ENCODE assay signal across 8 cellular contexts in the genomic region with DNA sequence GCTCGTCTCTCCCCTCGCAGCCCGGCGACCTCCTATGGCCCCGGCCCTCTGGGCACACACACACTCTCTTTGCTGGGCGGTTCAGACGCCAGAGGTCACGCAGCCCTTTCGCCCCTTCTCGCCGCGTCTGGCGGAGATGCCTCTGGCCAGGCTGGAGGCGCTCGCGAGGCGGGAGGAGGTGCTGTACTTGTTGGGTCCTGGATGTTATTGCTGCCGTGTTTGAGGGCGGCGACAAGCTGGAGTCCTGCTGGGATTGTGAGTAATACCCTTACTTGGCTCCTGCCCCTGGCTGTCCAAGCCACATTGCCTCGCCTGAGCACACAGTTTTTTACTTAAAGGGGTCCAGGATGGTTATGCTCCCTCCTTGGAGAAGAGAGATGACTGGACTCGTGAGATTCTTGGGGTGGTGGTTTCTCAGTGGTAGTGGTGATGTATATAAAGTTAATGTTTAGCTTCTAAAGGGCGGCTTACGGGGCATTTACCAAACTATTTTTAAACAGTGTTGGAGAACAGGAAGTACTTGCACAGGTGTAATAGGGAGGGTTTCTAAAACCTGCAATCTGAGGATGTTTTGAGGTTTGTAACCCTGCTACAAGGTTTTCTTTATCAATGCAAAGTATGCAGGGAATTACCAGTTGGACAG. TPM values are rescaled to one million over a fixed set of nuclear protein-coding genes. Genes with fewer than 3 reads are reported as not detected.
DNase-seq lines count a peak whose midpoint lies in the region; ATAC-seq, FAIRE-seq and TF ChIP-seq lines count a peak whose summit lies in the region.

No MANE protein-coding gene starts in this region.

- no peaks in the 10 kb centered on the region for H3K27me3 ChIP-seq in astrocyte (ENCODE audit: insufficient read depth, low read length)
- H3K27me3 ChIP-seq in hepatocyte: no peaks in the 10 kb centered on the region

- peaks cover 38% of the 10 kb centered on the region for H3K79me2 ChIP-seq in astrocyte (ENCODE audit: insufficient read depth, low read length)
- H3K79me2 ChIP-seq in hepatocyte: peaks cover 51% of the 10 kb centered on the region

- H3K36me3 Mint-ChIP-seq in astrocyte (ENCODE audit: low read depth, unreplicated experiment): no peaks in the 10 kb centered on the region

- no peaks in the 10 kb centered on the region for H3K9me3 ChIP-seq in astrocyte (ENCODE audit: insufficient read depth, low read depth, low read length)
- H3K9me3 ChIP-seq in hepatocyte (ENCODE audit: low read depth): no peaks in the 10 kb centered on the region

- TF ChIP-seq CTCF in GM12872 (IDR thresholded peaks at IDR 0.05; ENCODE audit: insufficient read depth, low read depth, low read length) (peak; percentile 39; the same call in 2 of the 3 replicates), astrocyte (IDR thresholded peaks at IDR 0.05; ENCODE audit: insufficient read depth, low read depth, low read length) (peak; percentile 18), hepatocyte (IDR thresholded peaks at IDR 0.05; ENCODE audit: poor library complexity) (peak; percentile 28)

- no peaks in the 10 kb centered on the region for H3K9me2 ChIP-seq in hepatocyte (replicated peaks; ENCODE audit: insufficient read depth)

- H3K4me2 ChIP-seq in astrocyte (ENCODE audit: low read length): peak overlapping the region; percentile 85
- H3K4me2 ChIP-seq in hepatocyte: peak overlapping the region; percentile 76

- H4K20me1 ChIP-seq in astrocyte (ENCODE audit: insufficient read depth, low read length) (no peaks in the 10 kb centered on the region), hepatocyte (ENCODE audit: insufficient read depth, poor library complexity, severe bottlenecking) (no peaks in the 10 kb centered on the region)

- ATAC-seq in HG02610 (IDR thresholded peaks at IDR 0.05; ENCODE audit: unreplicated experiment): peak; percentile 40

- H3K27me3 Mint-ChIP-seq in astrocyte (ENCODE audit: low read depth, unreplicated experiment): no peaks in the 10 kb centered on the region

- H3K4me3 Mint-ChIP-seq in astrocyte (ENCODE audit: unreplicated experiment): peak overlapping the region; percentile 88

- H3K4me3 ChIP-seq in astrocyte (ENCODE audit: insufficient read depth, low read depth, low read length): peak overlapping the region; percentile 92
- peak overlapping the region; percentile 76 for H3K4me3 ChIP-seq in hepatocyte

- DNase-seq in NCI-H1092 (lab: John Stamatoyannopoulos, UW) (peak; percentile 45), T-helper 1 cell (peak; percentile 33 to 67 (median 47)), astrocyte (ENCODE audit: low read depth) (peak; percentile 92), hepatocyte (ENCODE audit: low spot score) (peak; percentile 90), putamen (ENCODE audit: low spot score) (peak; percentile 62), NCI-H1694 (lab: John Stamatoyannopoulos, UW) (no peak)

- peaks cover 5% of the 10 kb centered on the region for H3K36me3 ChIP-seq in astrocyte (ENCODE audit: insufficient read depth, low read length)
- H3K36me3 ChIP-seq in hepatocyte (replicated peaks; ENCODE audit: insufficient read depth, low read depth): no peaks in the 10 kb centered on the region

- WGBS in hepatocyte (ENCODE audit: low lambda C conversion rate, missing lambda C conversion rate): 2% methylated on average over 24 of the region's 24 CpGs

- no peaks in the 10 kb centered on the region for H3K9me3 Mint-ChIP-seq in astrocyte (ENCODE audit: unreplicated experiment)

- peaks cover 21% of the 10 kb centered on the region for H3K4me1 Mint-ChIP-seq in astrocyte (ENCODE audit: low read depth, unreplicated experiment)

- H3K27ac ChIP-seq in astrocyte (ENCODE audit: low read depth, low read length): peak overlapping the region; percentile 89
- H3K27ac ChIP-seq in hepatocyte: peak overlapping the region; percentile 93

- H3K9ac ChIP-seq in astrocyte (ENCODE audit: low read length): peak overlapping the region; percentile 93

- peaks cover 14% of the 10 kb centered on the region for H3K4me1 ChIP-seq in astrocyte (ENCODE audit: insufficient read depth, low read length)
- H3K4me1 ChIP-seq in hepatocyte (ENCODE audit: insufficient read depth): peaks cover 4% of the 10 kb centered on the region

- peak overlapping the region; percentile 70 for H2AFZ ChIP-seq in astrocyte (ENCODE audit: low read depth, low read length)
- H2AFZ ChIP-seq in hepatocyte: peak overlapping the region; percentile 38

- H3K27ac Mint-ChIP-seq in astrocyte (ENCODE audit: unreplicated experiment): peak overlapping the region; percentile 93

- peak; percentile 9 for FAIRE-seq in astrocyte (lab: Jason Lieb, UNC)

RNA-seq across cellular contexts. Expression of gene USP53, which starts 0.6 kb away (rescaled TPM):
- total RNA-seq in astrocyte (24.9 and 32.3 TPM in 2 replicates), hepatocyte (37.0 and 39.9 TPM in 2 replicates)
- polyA plus RNA-seq in hepatocyte: 28.4 and 34.4 TPM in 2 replicates
